2 cellular contexts compared by ENCODE assay signal in the genomic region with DNA sequence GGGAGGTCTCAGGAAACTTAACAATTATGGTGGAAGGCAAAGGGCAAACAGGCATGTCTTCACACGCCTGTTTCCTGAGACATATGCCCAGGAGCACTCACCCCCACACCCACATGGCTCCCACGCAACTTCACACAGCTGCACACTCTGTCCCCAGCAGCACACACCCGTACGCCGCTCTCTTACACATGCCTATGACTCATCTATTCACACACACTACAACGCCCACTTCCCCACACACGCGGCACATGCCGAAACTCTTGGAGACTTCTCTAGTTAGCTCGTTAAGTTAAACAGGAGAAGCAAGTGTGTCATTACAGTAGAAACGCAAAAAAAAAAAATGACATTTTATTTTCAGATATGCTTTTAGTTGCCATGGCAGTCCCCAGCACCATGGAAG.
TF ChIP-seq lines count a peak whose summit lies in the region.

No MANE protein-coding gene starts in this region.

TF ChIP-seq in H1, 55 proteins besides CTCF, POLR2A, EP300 and RAD21:
- TF ChIP-seq PHF8 (conservative IDR thresholded peaks at IDR 0.05; ENCODE audit: low read depth, low read length) (no peak), GTF2F1 (IDR thresholded peaks at IDR 0.05; ENCODE audit: borderline replicate concordance, low read depth, low read length) (no peak), KDM1A (IDR thresholded peaks at IDR 0.05; ENCODE audit: borderline replicate concordance, low read length) (no peak), JUN (IDR thresholded peaks at IDR 0.05; ENCODE audit: low read depth, low read length) (no peak), SIX5 (IDR thresholded peaks at IDR 0.05; ENCODE audit: low read depth, low read length) (no peak), BCL11A (IDR thresholded peaks at IDR 0.05; ENCODE audit: low read depth in 2 of 2, low read length in 2 of 2) (no peak), POU5F1 (IDR thresholded peaks at IDR 0.05; ENCODE audit: low read depth, low read length) (no peak), HDAC6 (IDR thresholded peaks at IDR 0.05; ENCODE audit: low read depth, low read length) (no peak), HDAC2 (IDR thresholded peaks at IDR 0.05; ENCODE audit: borderline replicate concordance in 1 of 2, low read depth in 2 of 2, low read length in 2 of 2) (no peak)

TF ChIP-seq in GM12891, 5 proteins besides CTCF, POLR2A, EP300 and RAD21:
- no peak for TF ChIP-seq PAX5 (IDR thresholded peaks at IDR 0.05; ENCODE audit: insufficient read depth, low read length, severe bottlenecking)
